21 cellular contexts compared by ENCODE assay signal in the genomic region with DNA sequence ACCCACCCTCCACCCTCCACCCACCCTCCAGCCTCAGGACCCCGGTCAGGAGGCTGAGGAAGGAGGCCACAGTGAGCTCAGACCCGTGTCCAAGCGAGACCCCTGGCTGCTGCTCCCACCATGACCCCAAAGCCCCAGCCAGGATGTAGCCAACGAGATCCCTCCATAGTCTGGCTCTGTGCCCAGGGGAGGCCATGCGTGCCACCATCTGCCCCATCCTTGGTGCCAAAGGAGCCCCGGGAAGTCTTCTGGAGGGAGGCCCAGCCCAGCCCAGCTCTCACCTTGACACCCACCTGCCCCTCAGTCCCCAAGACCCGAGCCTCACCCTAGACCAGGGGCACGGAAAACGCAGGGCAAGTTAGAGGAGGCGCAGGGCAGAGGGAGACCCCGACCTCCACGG. TPM values are rescaled to one million over a fixed set of nuclear protein-coding genes. Genes with fewer than 3 reads are reported as not detected.
A peak's percentile ranks its signal among the peaks of the same experiment; 100 is the strongest.
DNase-seq lines count a peak whose midpoint lies in the region; FAIRE-seq and TF ChIP-seq lines count a peak whose summit lies in the region.
"Had no signal": no experiment of that assay in that cellular context is flagged by ENCODE, and none has a peak within 500 bp of the region (broad histone marks: within the 10 kb centered on the region; RNA-seq: fewer than 3 reads in every experiment).

No MANE protein-coding gene starts in this region.

- H3K27ac ChIP-seq in BLaER1: peak overlapping the region; percentile 49; the same call in 1 of the 2 replicates
- H3K27ac ChIP-seq: Peyer's patch, SJCRH30 had no signal

- H3K4me1 ChIP-seq in BLaER1: peaks cover 86% of the 10 kb centered on the region
- H3K4me1 ChIP-seq: BE2C, Caco-2 had no signal

- peak overlapping the region; percentile 56 for H3K4me2 ChIP-seq in BLaER1

- no peak for TF ChIP-seq POLR2A in H54 (IDR thresholded peaks at IDR 0.05; ENCODE audit: low read depth, low read length)

- H3K4me3 ChIP-seq in BLaER1: no peak overlapping the region
- H3K4me3 ChIP-seq: Peyer's patch, SJCRH30 had no signal

- no peak overlapping the region for H3K9ac ChIP-seq in BLaER1

- H4K20me1 ChIP-seq in BLaER1: peaks cover 95% of the 10 kb centered on the region

- peaks cover 56% of the 10 kb centered on the region for H3K36me3 ChIP-seq in BLaER1
- H3K36me3 ChIP-seq: BE2C, Peyer's patch, SJCRH30 had no signal

- no peaks in the 10 kb centered on the region for H3K9me3 ChIP-seq in BLaER1
- H3K9me3 ChIP-seq: BE2C, Caco-2, Peyer's patch, SJCRH30 had no signal

- TF ChIP-seq RAD21 in Ishikawa (IDR thresholded peaks at IDR 0.05; ENCODE audit: low read depth): no peak

- peak; percentile 11 for DNase-seq in COR-L47 (lab: John Stamatoyannopoulos, UW)
- peak; percentile 60 for DNase-seq in cerebellum (ENCODE audit: low spot score)
- no peak for DNase-seq in H54 (ENCODE audit: insufficient read length, low spot score)
- no peak for DNase-seq in HUDEP-2 (lab: John Stamatoyannopoulos, UW; ENCODE audit: unreplicated experiment in 76 of 76)
- no peak for DNase-seq in NCI-H1436 treated with DMSO at 0.1 percent for 48 hours (lab: John Stamatoyannopoulos, UW)
- DNase-seq in activated CD4-positive, CD25-positive, alpha-beta regulatory T cell (lab: John Stamatoyannopoulos, UW): no peak
- DNase-seq: BE2C; Caco-2; CD4-positive, alpha-beta T cell; KBM-7; MM.1S; NCI-H1105; NCI-H187; NCI-H510A treated with DMSO at 0.1 percent for 48 hours; NCI-H774; Peyer's patch; SJCRH30; T-cell had no signal

- no peak for FAIRE-seq in H54 (lab: Jason Lieb, UNC)
- FAIRE-seq: GM12891 had no signal

- H3K27me3 ChIP-seq in BLaER1: no peaks in the 10 kb centered on the region
- H3K27me3 ChIP-seq: BE2C, Peyer's patch, SJCRH30 had no signal

- no peak for TF ChIP-seq EP300 in Ishikawa (IDR thresholded peaks at IDR 0.05; ENCODE audit: borderline replicate concordance)

TF ChIP-seq in Ishikawa, 13 proteins besides CTCF, POLR2A, EP300 and RAD21:
- TF ChIP-seq NFIC (IDR thresholded peaks at IDR 0.05): peak; percentile 32
- TF ChIP-seq FOXM1 (IDR thresholded peaks at IDR 0.05; ENCODE audit: borderline replicate concordance, low read depth): no peak
TF ChIP-seq in Ishikawa: peak in this region for 1.

RNA-seq across cellular contexts. Expression of a gene that starts 34.2 kb away (rescaled TPM):
- 9.9 TPM for total RNA-seq in cerebellum

RNA-seq across cellular contexts. Expression of a gene that starts 44.6 kb away (rescaled TPM):
- 8.8 TPM for total RNA-seq in cerebellum

RNA-seq across cellular contexts. Expression of a gene that starts 44.6 kb away (rescaled TPM):
- 9.3 TPM for total RNA-seq in cerebellum

RNA-seq across cellular contexts. Expression of a gene that starts 52.7 kb away (rescaled TPM):
- total RNA-seq in cerebellum: 7.9 TPM

Comparison
In these comparisons a context has a peak if more than half of its experiments do, and no peak if none do; other contexts are left out.
1. DNase-seq: peak in COR-L47 (single experiment) and cerebellum (single experiment); none in H54 (single experiment), HUDEP-2 (0 of 76), NCI-H1436 treated with DMSO at 0.1 percent for 48 hours (single experiment) and activated CD4-positive, CD25-positive, alpha-beta regulatory T cell (0 of 4).